17 cellular contexts compared by ENCODE assay signal in the genomic region with DNA sequence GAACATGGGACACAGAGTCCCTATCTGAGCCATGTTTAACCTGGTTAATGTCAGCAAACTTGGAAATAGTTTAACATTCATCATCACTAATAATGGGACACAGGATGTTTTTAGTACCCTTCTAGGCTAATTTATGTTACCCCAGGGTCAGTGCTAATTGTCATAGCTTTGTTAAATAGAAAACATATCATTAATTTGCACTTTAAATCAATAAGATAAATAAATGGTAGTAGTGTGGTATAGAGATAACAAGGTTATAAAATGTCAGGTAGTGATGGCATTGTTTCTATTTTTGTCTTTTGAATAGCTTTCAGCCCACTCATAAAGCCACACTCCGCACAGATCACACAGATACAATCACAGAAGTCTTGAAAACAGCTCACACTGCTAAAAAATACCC.
A peak's percentile ranks its signal among the peaks of the same experiment; 100 is the strongest.
DNase-seq lines count a peak whose midpoint lies in the region; ATAC-seq and TF ChIP-seq lines count a peak whose summit lies in the region.
"Had no signal": no experiment of that assay in that cellular context is flagged by ENCODE, and none has a peak within 500 bp of the region (broad histone marks: within the 10 kb centered on the region; RNA-seq: fewer than 3 reads in every experiment).

No MANE protein-coding gene starts in this region.

- H3K9me3 Mint-ChIP-seq in Calu3 (ENCODE audit: low read depth, unreplicated experiment) (no peaks in the 10 kb centered on the region), endothelial cell (ENCODE audit: unreplicated experiment) (no peaks in the 10 kb centered on the region)
- peaks cover 0 to 2% of the 10 kb centered on the region in 2 donors for H3K9me3 Mint-ChIP-seq in effector memory CD8-positive, alpha-beta T cell
- H3K9me3 Mint-ChIP-seq: CD8-positive, alpha-beta T cell; IgD-negative memory B cell had no signal

- H3K36me3 Mint-ChIP-seq in Calu3 (ENCODE audit: insufficient read depth, unreplicated experiment) (peaks cover 26% of the 10 kb centered on the region), endothelial cell (ENCODE audit: low read depth, unreplicated experiment) (peaks cover 25% of the 10 kb centered on the region)
- no peaks in the 10 kb centered on the region for H3K36me3 Mint-ChIP-seq in effector memory CD8-positive, alpha-beta T cell (ENCODE audit: insufficient read depth)
- H3K36me3 Mint-ChIP-seq: CD8-positive, alpha-beta T cell; IgD-negative memory B cell had no signal

- no peak for ATAC-seq in effector memory CD8-positive, alpha-beta T cell (replicated peaks)
- ATAC-seq: CD8-positive, alpha-beta T cell; HepG2 had no signal

- H3K79me2 ChIP-seq in GM23248 (ENCODE audit: insufficient read depth), result no peaks in the 10 kb centered on the region

- no peaks in the 10 kb centered on the region for H3K9me3 ChIP-seq in GM23248 (ENCODE audit: low read depth)
- H3K9me3 ChIP-seq: BLaER1 treated with 17β-estradiol and CSF1 and Interleukin-3, amounts not matched to agents 10 nM and 100 nM had no signal

- no peaks in the 10 kb centered on the region for H3K27me3 ChIP-seq in GM23248 (replicated peaks; ENCODE audit: insufficient read depth)
- H3K27me3 ChIP-seq: BLaER1 treated with 17β-estradiol and CSF1 and Interleukin-3, amounts not matched to agents 10 nM and 100 nM had no signal

- CTCF ChIA-PET in Calu3 (lab: Charles Lee), result interaction anchor here (0.5 to 1.1 kb wide), 2 partner anchors 32 to 176 kb away, joined by 3 to 6 read pairs; no protein-coding TSS in a partner anchor

- 63 to 67% methylated on average over 1 of the region's 1 CpG for WGBS in GM23248 (ENCODE audit: low coverage in 1 of 2, low lambda C conversion rate in 2 of 2, missing lambda C conversion rate in 2 of 2), 2 experiments

- in situ Hi-C loops in GM23248 (cut with MboI), result no loop called here

- 0 out of 2 replicates have a peak, but pooled peaks cover 3% of the 10 kb centered on the region for H3K4me1 ChIP-seq in GM23248 (ENCODE audit: insufficient read depth)
- H3K4me1 ChIP-seq: BLaER1 treated with 17β-estradiol and CSF1 and Interleukin-3, amounts not matched to agents 10 nM and 100 nM had no signal

- DNase-seq in Calu3 (no peak), GM23248 (peak; percentile 17), LHCN-M2 (ENCODE audit: low read depth) (peak; percentile 10), endothelial cell (ENCODE audit: low spot score) (no peak), NCI-H2029 treated with DMSO at 0.1 percent for 48 hours (lab: John Stamatoyannopoulos, UW) (no peak), iPS-NIHi7 (ENCODE audit: extremely low spot score) (no peak)
- DNase-seq in effector memory CD8-positive, alpha-beta T cell, result no peak
- no peak for DNase-seq in activated T-cell treated with anti-CD3 and anti-CD28 coated beads, Interleukin-2, amount 50 U/mL, for 48 hours
- DNase-seq: CD8-positive, alpha-beta T cell; DMS 273 treated with DMSO at 0.1 percent for 48 hours; DMS53; DND-41; HCEC 1CT had no signal

- intact Hi-C loops in Calu3 (cut with micrococcal nuclease; ENCODE audit: unreplicated experiment), result loop anchor here (5.0 kb wide), 1 partner anchor 86 kb away; no protein-coding TSS in a partner anchor

- H3K27me3 Mint-ChIP-seq in Calu3 (ENCODE audit: unreplicated experiment) (no peaks in the 10 kb centered on the region), endothelial cell (ENCODE audit: unreplicated experiment) (peaks cover 2% of the 10 kb centered on the region)
- no peaks in the 10 kb centered on the region for H3K27me3 Mint-ChIP-seq in effector memory CD8-positive, alpha-beta T cell
- H3K27me3 Mint-ChIP-seq: IgD-negative memory B cell had no signal

- H3K9me2 ChIP-seq in GM23248 (ENCODE audit: insufficient read depth), result no peaks in the 10 kb centered on the region

- H3K4me3 Mint-ChIP-seq in Calu3 (ENCODE audit: low read depth, unreplicated experiment) (no peak overlapping the region), endothelial cell (ENCODE audit: unreplicated experiment) (peak overlapping the region; percentile 0)
- no peak overlapping the region for H3K4me3 Mint-ChIP-seq in effector memory CD8-positive, alpha-beta T cell
- H3K4me3 Mint-ChIP-seq: B cell; CD8-positive, alpha-beta T cell; IgD-negative memory B cell had no signal

- H3K27ac Mint-ChIP-seq in Calu3 (ENCODE audit: unreplicated experiment), result peak overlapping the region; percentile 0
- no peak overlapping the region for H3K27ac Mint-ChIP-seq in endothelial cell (ENCODE audit: unreplicated experiment)
- no peak overlapping the region for H3K27ac Mint-ChIP-seq in effector memory CD8-positive, alpha-beta T cell
- H3K27ac Mint-ChIP-seq: B cell; CD8-positive, alpha-beta T cell; IgD-negative memory B cell had no signal

- H3F3A ChIP-seq in GM23248 (ENCODE audit: insufficient read depth), result no peaks in the 10 kb centered on the region

- TF ChIP-seq CTCF in Calu3 (IDR thresholded peaks at IDR 0.05; ENCODE audit: unreplicated experiment), result no peak
- no peak for TF ChIP-seq CTCF in endothelial cell (IDR thresholded peaks at IDR 0.05; ENCODE audit: unreplicated experiment)

- H3K36me3 ChIP-seq in GM23248 (ENCODE audit: low read depth), result no peaks in the 10 kb centered on the region
- H3K36me3 ChIP-seq: BLaER1 treated with 17β-estradiol and CSF1 and Interleukin-3, amounts not matched to agents 10 nM and 100 nM had no signal

- H3K4me1 Mint-ChIP-seq in Calu3 (ENCODE audit: low read depth, unreplicated experiment) (peaks cover 45% of the 10 kb centered on the region), endothelial cell (ENCODE audit: unreplicated experiment) (peaks cover 4% of the 10 kb centered on the region)
- H3K4me1 Mint-ChIP-seq in effector memory CD8-positive, alpha-beta T cell (ENCODE audit: low read depth in 2 of 2), result no peaks in the 10 kb centered on the region
- H3K4me1 Mint-ChIP-seq: B cell, IgD-negative memory B cell had no signal

- no peak overlapping the region for H3K9ac ChIP-seq in GM23248
- H3K9ac ChIP-seq: BLaER1 treated with 17β-estradiol and CSF1 and Interleukin-3, amounts not matched to agents 10 nM and 100 nM had no signal

- no peaks in the 10 kb centered on the region for H4K20me1 ChIP-seq in GM23248 (ENCODE audit: insufficient read depth)
- H4K20me1 ChIP-seq: BLaER1 treated with 17β-estradiol and CSF1 and Interleukin-3, amounts not matched to agents 10 nM and 100 nM had no signal

- no peak overlapping the region for H3K4me2 ChIP-seq in GM23248 (ENCODE audit: unreplicated experiment)
- H3K4me2 ChIP-seq: BLaER1 treated with 17β-estradiol and CSF1 and Interleukin-3, amounts not matched to agents 10 nM and 100 nM had no signal

- BruUV-seq in Calu3 (replicated peaks; lab: Mats Ljungman, UMichigan), result no TSS peak

- H3K27ac ChIP-seq in GM23248, result no peak overlapping the region
- H3K27ac ChIP-seq: BLaER1 treated with 17β-estradiol and CSF1 and Interleukin-3, amounts not matched to agents 10 nM and 100 nM had no signal

- H3K4me3 ChIP-seq in GM23248, result no peak overlapping the region
- H3K4me3 ChIP-seq: BLaER1 treated with 17β-estradiol and CSF1 and Interleukin-3, amounts not matched to agents 10 nM and 100 nM had no signal

- H2AFZ ChIP-seq in GM23248, result 0 out of 2 replicates have a peak overlapping the region, but pooled peaks have one; percentile 20

Comparison
In these comparisons a context has a peak if more than half of its experiments do, and no peak if none do; other contexts are left out.
1. DNase-seq: peak in GM23248 (single experiment) and LHCN-M2 (single experiment); none in Calu3 (single experiment), endothelial cell (single experiment), effector memory CD8-positive, alpha-beta T cell (0 of 3), activated T-cell treated with anti-CD3 and anti-CD28 coated beads, Interleukin-2, amount 50 U/mL, for 48 hours (0 of 2), NCI-H2029 treated with DMSO at 0.1 percent for 48 hours (single experiment) and iPS-NIHi7 (single experiment).